ENCODE assay signal across 24 cellular contexts in genomic region chr1:147570907-147571306, GRCh38.
"Had no signal": no experiment of that assay in that cellular context is flagged by ENCODE, and none has a peak within 500 bp of the region (broad histone marks: within the 10 kb centered on the region; RNA-seq: fewer than 3 reads in every experiment).

No MANE protein-coding gene starts in this region.

- DNase-seq: IMR-90, Karpas-422, KG1, MG63, NCI-H1092, NCI-H1105 treated with DMSO at 0.1 percent for 48 hours, NCI-H1417 treated with DMSO at 0.1 percent for 48 hours, NCI-H146, NCI-H1694 treated with DMSO at 0.1 percent for 48 hours, NCI-H1930, NCI-H2081, NCI-H2107, NCI-H226, NCI-H446, NCI-H510A, NCI-H524 treated with DMSO at 0.1 percent for 48 hours, NCI-H69, NCI-H774, PC-3, SHP77 treated with DMSO at 0.1 percent for 48 hours, SJCRH30 had no signal

- ATAC-seq: HepG2, Panc1, PC-3, SK-N-SH treated with all-trans-retinoic acid at 6 μM for 48 hours had no signal
